In genomic region chr16:23642246-23642774, GRCh38 we compare ENCODE assay signal across 8 cellular contexts. TPM values are rescaled to one million over a fixed set of nuclear protein-coding genes. Genes with fewer than 3 reads are reported as not detected.
DNase-seq lines count a peak whose midpoint lies in the region; ATAC-seq and TF ChIP-seq lines count a peak whose summit lies in the region.

No MANE protein-coding gene starts in this region.

- no peak overlapping the region for H3K56ac ChIP-seq in H9 (ENCODE audit: insufficient read length, low read depth, low read length)

- H3K4me1 Mint-ChIP-seq in H9, result peaks cover 9 to 17% of the 10 kb centered on the region in 2 experiments

- peaks cover 18 to 57% (median 46%) of the 10 kb centered on the region in 3 experiments; a peak in 6 of 7 replicates for H3K36me3 Mint-ChIP-seq in H9 (ENCODE audit: insufficient read depth in 1 of 3, low read depth in 3 of 3)

- no peaks in the 10 kb centered on the region for H3K9me3 ChIP-seq in H9 (ENCODE audit: control insufficient read depth, low read depth, low read length)
- no peaks in the 10 kb centered on the region for H3K9me3 ChIP-seq in right cardiac atrium (ENCODE audit: control insufficient read depth, low read length)
- no peaks in the 10 kb centered on the region for H3K9me3 ChIP-seq in skeletal muscle tissue (ENCODE audit: control insufficient read depth in 3 of 3, low read length in 3 of 3)

- peaks cover 4% of the 10 kb centered on the region for H3K23me2 ChIP-seq in H9 (ENCODE audit: insufficient read length, low read depth, low read length, poor library complexity, severe bottlenecking)

- no peak overlapping the region for H2BK15ac ChIP-seq in H9 (ENCODE audit: low read depth, low read length)

- H2AK5ac ChIP-seq in H9 (ENCODE audit: insufficient read length, low read length), result no peak overlapping the region

- H3K9ac ChIP-seq in H9 (ENCODE audit: extremely low read depth, insufficient read length, low read length) (peak overlapping the region; percentile 47), skeletal muscle tissue (ENCODE audit: low read depth in 1 of 3, low read length in 3 of 3) (peak overlapping the region; percentile 87 to 98 (median 96))

- H3K4me3 ChIP-seq in WI38 (ENCODE audit: low read depth, low read length) (peak overlapping the region; percentile 99), right cardiac atrium (ENCODE audit: low read length) (peak overlapping the region; percentile 76), skeletal muscle tissue (ENCODE audit: low read length in 3 of 3) (peak overlapping the region; percentile 98 to 100 (median 100))

- no peaks in the 10 kb centered on the region for H3K4me1 ChIP-seq in H9 (ENCODE audit: insufficient read depth, low read length)
- peaks cover 9% of the 10 kb centered on the region for H3K4me1 ChIP-seq in right cardiac atrium (ENCODE audit: control insufficient read depth, insufficient read depth, low read length)
- peaks cover 10 to 27% (median 18%) of the 10 kb centered on the region in 3 donors for H3K4me1 ChIP-seq in skeletal muscle tissue (ENCODE audit: control insufficient read depth in 3 of 3, insufficient read depth in 3 of 3, low read length in 3 of 3)

- peak overlapping the region; percentile 100 for H3K4me3 Mint-ChIP-seq in H9

- H3K14ac ChIP-seq in H9 (ENCODE audit: insufficient read depth, low read length), result no peak overlapping the region

- H3K27me3 ChIP-seq in H9 (ENCODE audit: insufficient read depth, low read length) (no peaks in the 10 kb centered on the region), right cardiac atrium (ENCODE audit: control insufficient read depth, insufficient read depth) (no peaks in the 10 kb centered on the region), skeletal muscle tissue (ENCODE audit: control insufficient read depth in 3 of 3, insufficient read depth in 3 of 3, low read length in 3 of 3) (no peaks in the 10 kb centered on the region)

- no peaks in the 10 kb centered on the region for H3K27me3 Mint-ChIP-seq in H9 (ENCODE audit: low read depth)

- peak overlapping the region in 1 of 3 experiments; percentile 97; a peak in 1 of 7 replicates for H3K27ac Mint-ChIP-seq in H9

- H3K79me2 ChIP-seq in H9 (ENCODE audit: insufficient read depth, low read length), result peaks cover 1% of the 10 kb centered on the region; the same call in 1 of the 2 replicates

- no peak overlapping the region for H2BK120ac ChIP-seq in H9 (ENCODE audit: low read depth, low read length, poor library complexity, severe bottlenecking)

- no peak overlapping the region for H2BK5ac ChIP-seq in H9 (ENCODE audit: insufficient read length, low read length)

- H3T11ph ChIP-seq in H9 (ENCODE audit: low read length), result no peak overlapping the region

- no CpG with 5 or more reads among the region's 14 CpGs for WGBS in H9 (ENCODE audit: extremely low coverage, insufficient read length, low lambda C conversion rate)
- 68% methylated on average over 14 of the region's 14 CpGs for WGBS in right cardiac atrium

- H3K27ac ChIP-seq in H9 (ENCODE audit: insufficient read length, low read depth, low read length) (no peak overlapping the region), right cardiac atrium (ENCODE audit: low read length) (no peak overlapping the region), skeletal muscle tissue (ENCODE audit: low read depth, low read length) (no peak overlapping the region)

- no peak for DNase-seq in H9
- DNase-seq in right cardiac atrium, result no peak
- no peak for DNase-seq in NCI-H128 (lab: John Stamatoyannopoulos, UW; ENCODE audit: unreplicated experiment)

- no peak overlapping the region for H2AFZ ChIP-seq in H9 (ENCODE audit: low read length)

- H3K79me1 ChIP-seq in H9 (ENCODE audit: insufficient read depth, low read depth, low read length, poor library complexity, severe bottlenecking), result peaks cover 6% of the 10 kb centered on the region

- H4K91ac ChIP-seq in H9 (ENCODE audit: insufficient read length, low read depth, low read length), result no peak overlapping the region

- H3K4me2 ChIP-seq in H9 (ENCODE audit: insufficient read depth, insufficient read length, low read length), result peak overlapping the region; percentile 50

- no peak overlapping the region for H4K5ac ChIP-seq in H9 (ENCODE audit: insufficient read length, low read depth, low read length)

- no peak overlapping the region for H4K8ac ChIP-seq in H9 (replicated peaks; ENCODE audit: insufficient read length, low read depth, low read length)

- TF ChIP-seq CTCF in H9 (conservative IDR thresholded peaks at IDR 0.05) (no peak), WI38 (IDR thresholded peaks at IDR 0.05; ENCODE audit: low read depth, low read length) (no peak)

- no peak overlapping the region for H3K18ac ChIP-seq in H9 (ENCODE audit: insufficient read length, low read depth, low read length)

- no peak overlapping the region for H2BK12ac ChIP-seq in H9 (ENCODE audit: insufficient read length, low read depth, low read length)

- H3K9me3 Mint-ChIP-seq in H9, result no peaks in the 10 kb centered on the region

- H3K36me3 ChIP-seq in skeletal muscle tissue (ENCODE audit: control insufficient read depth in 3 of 3, insufficient read depth in 3 of 3, low read length in 3 of 3), result peaks cover 14 to 16% (median 14%) of the 10 kb centered on the region in 3 donors

- intact Hi-C loops in right cardiac atrium (cut with DNase I), result no loop called here

- ATAC-seq in right cardiac atrium, result no peak
- ATAC-seq in GM18861 (IDR thresholded peaks at IDR 0.05; ENCODE audit: unreplicated experiment), result no peak
- ATAC-seq in GM21723 (IDR thresholded peaks at IDR 0.05; ENCODE audit: unreplicated experiment), result no peak
- no peak for ATAC-seq in HG02610 (IDR thresholded peaks at IDR 0.05; ENCODE audit: unreplicated experiment)

- H4K20me1 ChIP-seq in H9 (ENCODE audit: control insufficient read depth, insufficient read depth, insufficient read length), result peaks cover 4% of the 10 kb centered on the region

- no peak overlapping the region for H3K4ac ChIP-seq in H9 (ENCODE audit: low read depth, low read length)

- H3K23ac ChIP-seq in H9 (ENCODE audit: insufficient read length, low read depth, low read length), result no peak overlapping the region

- no peak overlapping the region for H2BK20ac ChIP-seq in H9 (ENCODE audit: low read depth, low read length, poor library complexity, severe bottlenecking)

RNA-seq across cellular contexts. Expression of gene DCTN5, which starts 1.0 kb away (rescaled TPM):
- total RNA-seq in H9 (2021), result 114 and 115 TPM in 2 replicates
- total RNA-seq in right cardiac atrium, result 10 to 100 TPM; 41.7 to 44.7 (median 42.5) TPM
- 12.4 TPM for polyA plus RNA-seq in right cardiac atrium
- 25.6 TPM for total RNA-seq in skeletal muscle tissue

RNA-seq across cellular contexts. Expression of gene PALB2, which starts 1.2 kb away (rescaled TPM):
- total RNA-seq in H9 (2021) (37.7 and 40.3 TPM in 2 replicates), right cardiac atrium (1 to 10 TPM; 5.5 to 6.8 (median 6.0) TPM), skeletal muscle tissue (14.1 TPM)
- polyA plus RNA-seq in right cardiac atrium, result 4.1 TPM

RNA-seq across cellular contexts. Expression of gene PLK1, which starts 36.4 kb away (rescaled TPM):
- total RNA-seq in H9 (2021) (138 and 140 TPM in 2 replicates), right cardiac atrium (1 to 10 TPM in 3 of 4 donors, under 1 TPM in 1; 0.91 to 2.2 (median 2.1) TPM), skeletal muscle tissue (2.6 TPM)
- 0.45 TPM for polyA plus RNA-seq in right cardiac atrium

RNA-seq across cellular contexts. Expression of gene NDUFAB1, which starts 46.2 kb away (rescaled TPM):
- total RNA-seq in H9 (2021) (183 and 192 TPM in 2 replicates), right cardiac atrium (100 to 1,000 TPM; 378 to 517 (median 448) TPM), skeletal muscle tissue (111 TPM)
- 1,123 TPM for polyA plus RNA-seq in right cardiac atrium

Comparison
In these comparisons a context has a peak if more than half of its experiments do, and no peak if none do; other contexts are left out.
1. RNA of gene PLK1, which starts 36.4 kb away (total RNA-seq): 138 to 140 TPM in H9; 2.6 TPM in skeletal muscle tissue (single experiment) and 0.91 to 2.2 TPM in right cardiac atrium; every median in the first group is over 10 times any median in the second.
2. Peak in every context shown above with its lines, with median percentiles within 50 percentile points of each other: H3K4me3 ChIP-seq.